20 cellular contexts compared by ENCODE assay signal in the genomic region with DNA sequence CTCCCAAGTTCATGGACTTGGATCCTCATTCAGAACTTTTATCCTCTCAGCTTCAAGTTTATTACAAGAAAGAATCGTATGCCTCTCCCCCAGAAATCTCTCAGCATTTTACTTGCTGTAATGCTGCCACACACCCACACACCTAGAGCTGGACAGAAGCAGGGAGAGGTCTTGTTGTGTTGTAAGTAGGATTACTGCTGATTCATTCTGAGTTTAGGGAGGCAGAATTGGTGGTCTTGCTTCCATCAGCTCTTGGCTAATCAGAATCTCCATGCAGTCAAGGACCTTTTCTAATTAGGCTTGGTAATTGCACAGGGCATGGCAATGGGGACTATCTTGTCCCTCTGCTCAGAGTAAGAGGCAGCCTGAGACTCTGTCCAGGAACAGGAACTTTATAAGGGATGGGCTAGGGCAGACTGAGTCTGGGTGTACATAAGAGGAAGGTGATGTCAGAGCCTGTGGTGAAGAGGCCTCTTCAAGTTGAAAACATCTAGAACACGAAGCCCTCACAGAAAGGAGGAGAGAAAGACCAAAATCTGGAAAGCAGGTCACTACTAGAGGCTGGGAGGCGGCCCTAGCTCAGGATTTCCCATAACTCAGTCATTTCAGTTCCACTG. TPM values are rescaled to one million over a fixed set of nuclear protein-coding genes. Genes with fewer than 3 reads are reported as not detected.
DNase-seq lines count a peak whose midpoint lies in the region; ATAC-seq, FAIRE-seq and TF ChIP-seq lines count a peak whose summit lies in the region.
"Had no signal": no experiment of that assay in that cellular context is flagged by ENCODE, and none has a peak within 500 bp of the region (broad histone marks: within the 10 kb centered on the region; RNA-seq: fewer than 3 reads in every experiment).

No MANE protein-coding gene starts in this region.

- H3K4me1 ChIP-seq in mucosa of descending colon (ENCODE audit: low read depth) (peaks cover 5% of the 10 kb centered on the region), A673 (ENCODE audit: insufficient read depth, low read length, poor library complexity, severe bottlenecking) (no peaks in the 10 kb centered on the region)

- TF ChIP-seq CTCF in bronchial epithelial cell (IDR thresholded peaks at IDR 0.05; ENCODE audit: insufficient read depth, low read length, severe bottlenecking) (no peak), mucosa of descending colon (IDR thresholded peaks at IDR 0.05) (no peak), A673 (conservative IDR thresholded peaks at IDR 0.05; ENCODE audit: low read depth, low read length) (no peak)

- BruUV-seq in A673 (replicated peaks; lab: Mats Ljungman, UMichigan): no TSS peak

- H3K9me3 ChIP-seq in mucosa of descending colon (no peaks in the 10 kb centered on the region), A673 (ENCODE audit: low read depth, low read length, poor library complexity, severe bottlenecking) (peaks cover 3% of the 10 kb centered on the region)

- no peak overlapping the region for H3K27ac ChIP-seq in A673 (ENCODE audit: low read depth, low read length, poor library complexity, severe bottlenecking)

- peak; percentile 28 for FAIRE-seq in bronchial epithelial cell (lab: Jason Lieb, UNC)
- FAIRE-seq: H54 had no signal

- POLR2A ChIA-PET in A673 (lab: Charles Lee; ENCODE audit: low non-redundant PET): no interaction called here

- CTCF ChIA-PET in A673 (lab: Charles Lee): no interaction called here

- H3K27me3 ChIP-seq in bronchial epithelial cell (ENCODE audit: control insufficient read depth, insufficient read depth, low read length) (no peaks in the 10 kb centered on the region), A673 (replicated peaks; ENCODE audit: insufficient read depth, low read depth, low read length, poor library complexity) (peaks cover 4% of the 10 kb centered on the region)

- H3K36me3 ChIP-seq in bronchial epithelial cell (ENCODE audit: control insufficient read depth, insufficient read depth, low read length) (no peaks in the 10 kb centered on the region), mucosa of descending colon (ENCODE audit: low read depth) (no peaks in the 10 kb centered on the region), A673 (ENCODE audit: insufficient read depth, low read length, poor library complexity, severe bottlenecking) (no peaks in the 10 kb centered on the region)

- peak; percentile 73 for ATAC-seq in mucosa of descending colon
- ATAC-seq in HG02884 (IDR thresholded peaks at IDR 0.05; ENCODE audit: unreplicated experiment): no peak
- ATAC-seq: SK-N-SH treated with all-trans-retinoic acid at 6 μM for 48 hours had no signal

- DNase-seq in AML-193 (lab: John Stamatoyannopoulos, UW) (peak; percentile 64 to 73), Kasumi-1 (lab: John Stamatoyannopoulos, UW) (peak; percentile 91 to 93), bronchial epithelial cell (ENCODE audit: low read depth) (peak; percentile 21), mucosa of descending colon (peak in 1 of 3 donors; percentile 34), NCI-H510A (lab: John Stamatoyannopoulos, UW) (no peak), A673 (ENCODE audit: low spot score) (no peak)
- DNase-seq in activated naive CD4-positive, alpha-beta T cell (lab: John Stamatoyannopoulos, UW): no peak
- DNase-seq: activated CD4-positive, alpha-beta memory T cell treated with anti-CD3 and anti-CD28 coated beads for 36 hours; amniotic stem cell; cerebellar nuclear complex; foreskin fibroblast; NCI-H187 treated with DMSO at 0.1 percent for 48 hours; NCI-H524 had no signal

- no peak overlapping the region for H3K4me3 ChIP-seq in bronchial epithelial cell (ENCODE audit: low read depth, low read length)
- no peak overlapping the region for H3K4me3 ChIP-seq in mucosa of descending colon
- no peak overlapping the region for H3K4me3 ChIP-seq in A673 (ENCODE audit: low read depth, low read length, poor library complexity, severe bottlenecking)

- intact Hi-C loops in mucosa of descending colon (cut with DNase I, micrococcal nuclease): loop anchor here in 1 of 2 donors (10.0 kb wide), 1 partner anchor 115 kb away; no protein-coding TSS in a partner anchor
- intact Hi-C loops in A673 (cut with micrococcal nuclease; ENCODE audit: unreplicated experiment): no loop called here

RNA-seq across cellular contexts. Expression of a gene that starts 7.0 kb away (rescaled TPM):
- total RNA-seq in bronchial epithelial cell: 5.9 and 7.9 TPM in 2 replicates
- 10 to 100 TPM; 28.8 to 33.6 (median 32.5) TPM for total RNA-seq in mucosa of descending colon
- 4.6 and 11.6 TPM in 2 replicates for total RNA-seq in A673 (2021)

RNA-seq across cellular contexts. Expression of a gene that starts 7.1 kb away (rescaled TPM):
- total RNA-seq in bronchial epithelial cell (not detected in 2 replicates), mucosa of descending colon (100 to 1,000 TPM in 2 of 3 donors, 10 to 100 TPM in 1; 62.3 to 176 (median 121) TPM), A673 (2021) (not detected in 2 replicates)
- total RNA-seq: activated CD4-positive, alpha-beta memory T cell treated with anti-CD3 and anti-CD28 coated beads for 36 hours; B cell; HT1080; lower leg skin; pulmonary artery endothelial cell had no signal

Comparison
In these comparisons a context has a peak if more than half of its experiments do, and no peak if none do; other contexts are left out.
1. DNase-seq: peak in AML-193 (2 of 2), Kasumi-1 (2 of 2) and bronchial epithelial cell (single experiment); none in NCI-H510A (single experiment), activated naive CD4-positive, alpha-beta T cell (0 of 4) and A673 (single experiment).
2. RNA of a gene that starts 7.1 kb away (total RNA-seq): 62.3 to 176 TPM in mucosa of descending colon; not detected in bronchial epithelial cell and not detected in A673; every median in the first group is over 10 times any median in the second.